Comparison of ENCODE assay signal across 20 cellular contexts in the genomic region with DNA sequence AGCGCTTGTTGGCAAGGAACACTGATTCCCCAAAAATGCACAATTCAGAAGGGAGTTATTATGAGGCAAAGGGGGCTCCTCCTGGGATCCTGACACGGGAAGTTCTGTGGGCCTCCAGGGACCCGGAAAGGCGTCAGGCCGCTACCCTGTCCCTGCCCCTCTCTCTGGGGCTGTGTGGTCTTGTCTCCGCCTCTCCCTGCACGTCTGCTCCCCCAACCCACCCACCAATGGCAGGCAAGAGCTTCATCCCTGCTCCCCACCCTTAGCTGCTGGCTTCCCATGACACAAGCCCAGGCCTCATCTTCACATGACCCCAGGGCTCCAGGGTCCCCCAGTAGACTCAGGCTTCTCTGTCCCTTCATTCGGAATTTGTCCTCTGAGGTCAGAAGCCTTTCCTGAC. TPM values are rescaled to one million over a fixed set of nuclear protein-coding genes. Genes with fewer than 3 reads are reported as not detected.
A peak's percentile ranks its signal among the peaks of the same experiment; 100 is the strongest.
DNase-seq lines count a peak whose midpoint lies in the region; ATAC-seq, FAIRE-seq and TF ChIP-seq lines count a peak whose summit lies in the region.
"Had no signal": no experiment of that assay in that cellular context is flagged by ENCODE, and none has a peak within 500 bp of the region (broad histone marks: within the 10 kb centered on the region; RNA-seq: fewer than 3 reads in every experiment).

No MANE protein-coding gene starts in this region.

- no peak overlapping the region for H4K8ac ChIP-seq in IMR-90 (ENCODE audit: low read depth in 2 of 2, low read length in 2 of 2)
- H4K8ac ChIP-seq in H1 (ENCODE audit: extremely low read depth, insufficient read depth, low read length): no peak overlapping the region
- H4K8ac ChIP-seq in neuronal stem cell (ENCODE audit: low read depth, low read length): no peak overlapping the region

- H3K4me1 ChIP-seq in IMR-90 (ENCODE audit: control insufficient read depth, insufficient read depth, low read length): no peaks in the 10 kb centered on the region
- no peaks in the 10 kb centered on the region for H3K4me1 ChIP-seq in H1 (replicated peaks in 1 of 4; ENCODE audit: control insufficient read depth in 3 of 4, insufficient read depth in 4 of 4, low read length in 3 of 4)
- H3K4me1 ChIP-seq in neuronal stem cell (ENCODE audit: control insufficient read depth in 2 of 2, insufficient read depth in 1 of 2, low read depth in 1 of 2, low read length in 2 of 2): no peaks in the 10 kb centered on the region
- no peaks in the 10 kb centered on the region for H3K4me1 ChIP-seq in endodermal cell (ENCODE audit: control insufficient read depth, insufficient read depth, low read length)
- H3K4me1 ChIP-seq: BE2C, HAP-1 had no signal

- TF ChIP-seq POLR2A in IMR-90 (IDR thresholded peaks at IDR 0.05; ENCODE audit: low read depth, low read length) (no peak), H1 (IDR thresholded peaks at IDR 0.05; ENCODE audit: control extremely low read depth in 1 of 2, low read depth in 2 of 2, low read length in 2 of 2) (no peak)

- H2BK120ac ChIP-seq in IMR-90 (ENCODE audit: low read depth, low read length) (no peak overlapping the region), H1 (replicated peaks; ENCODE audit: low read depth, low read length) (no peak overlapping the region), neuronal stem cell (ENCODE audit: low read depth, low read length) (no peak overlapping the region)

- no peaks in the 10 kb centered on the region for H3K36me3 Mint-ChIP-seq in activated naive CD8-positive, alpha-beta T cell treated with anti-CD3 and anti-CD28 coated beads for 36 hours
- H3K36me3 Mint-ChIP-seq in endodermal cell (ENCODE audit: low read depth): no peaks in the 10 kb centered on the region
- H3K36me3 Mint-ChIP-seq: CD4-positive, CD25-positive, alpha-beta regulatory T cell had no signal

- dilution Hi-C loops in IMR-90 (cut with HindIII; ENCODE audit: low sequenced_read_pairs, unreplicated experiment): no loop called here

- no peak overlapping the region for H3K4me3 ChIP-seq in IMR-90 (ENCODE audit: insufficient read depth, low read depth, low read length)
- H3K4me3 ChIP-seq in H1 (ENCODE audit: extremely low read depth in 1 of 4, insufficient read depth in 2 of 4, low read depth in 3 of 4, low read length in 4 of 4): no peak overlapping the region
- no peak overlapping the region for H3K4me3 ChIP-seq in neuronal stem cell (ENCODE audit: low read length in 2 of 2)
- no peak overlapping the region for H3K4me3 ChIP-seq in endodermal cell (ENCODE audit: low read length)
- H3K4me3 ChIP-seq: HAP-1, K562 had no signal

- no peak overlapping the region for H3K56ac ChIP-seq in IMR-90 (ENCODE audit: extremely low read depth, insufficient read depth, low read length)
- H3K56ac ChIP-seq in H1 (replicated peaks; ENCODE audit: insufficient read length, low read depth, low read length): no peak overlapping the region

- no peak for FAIRE-seq in H1 (lab: Jason Lieb, UNC)
- FAIRE-seq: A204.1, G401.6, GM12892, K562 had no signal

- peaks cover 6% of the 10 kb centered on the region for H3K27me3 Mint-ChIP-seq in activated naive CD8-positive, alpha-beta T cell treated with anti-CD3 and anti-CD28 coated beads for 36 hours
- peaks cover 2% of the 10 kb centered on the region for H3K27me3 Mint-ChIP-seq in endodermal cell (ENCODE audit: insufficient read depth)

- H3K4ac ChIP-seq in IMR-90 (ENCODE audit: low read depth, low read length): no peak overlapping the region
- H3K4ac ChIP-seq in H1 (replicated peaks; ENCODE audit: insufficient read length, low read depth, low read length): no peak overlapping the region
- no peak overlapping the region for H3K4ac ChIP-seq in neuronal stem cell (ENCODE audit: low read length)

- H2BK15ac ChIP-seq in IMR-90 (ENCODE audit: low read depth, low read length) (no peak overlapping the region), H1 (ENCODE audit: low read length) (no peak overlapping the region), neuronal stem cell (ENCODE audit: low read length) (peak overlapping the region; percentile 4)

- H3K9me3 ChIP-seq in IMR-90 (ENCODE audit: control insufficient read depth, insufficient read depth, low read length) (no peaks in the 10 kb centered on the region), H1 (ENCODE audit: insufficient read depth in 2 of 2, low read depth in 1 of 2, low read length in 1 of 2) (peaks cover 0 to 5% of the 10 kb centered on the region in 2 experiments; a peak in 2 of 4 replicates), neuronal stem cell (replicated peaks in 1 of 2; ENCODE audit: control insufficient read depth in 2 of 2, insufficient read depth in 1 of 2, low read depth in 1 of 2, low read length in 2 of 2) (no peaks in the 10 kb centered on the region), endodermal cell (ENCODE audit: control insufficient read depth, low read length) (peaks cover 10% of the 10 kb centered on the region)
- H3K9me3 ChIP-seq: BE2C had no signal

- H3K27me3 ChIP-seq in IMR-90 (ENCODE audit: control insufficient read depth, insufficient read depth, low read length) (no peaks in the 10 kb centered on the region; the same call in 1 of the 2 replicates), H1 (replicated peaks in 1 of 4; ENCODE audit: control insufficient read depth in 3 of 4, extremely low read depth in 1 of 4, insufficient read depth in 3 of 4, low read length in 3 of 4) (no peaks in the 10 kb centered on the region), neuronal stem cell (ENCODE audit: control insufficient read depth in 3 of 3, insufficient read depth in 3 of 3, low read depth in 1 of 3, low read length in 3 of 3) (peaks cover 0 to 10% (median 0%) of the 10 kb centered on the region in 3 experiments), endodermal cell (ENCODE audit: control insufficient read depth, insufficient read depth, low read length, poor library complexity, severe bottlenecking) (no peaks in the 10 kb centered on the region)

- H3K9me1 ChIP-seq in IMR-90 (ENCODE audit: insufficient read depth, low read length): no peaks in the 10 kb centered on the region

- no peak overlapping the region for H3K4me2 ChIP-seq in IMR-90 (ENCODE audit: low read depth, low read length)
- no peak overlapping the region for H3K4me2 ChIP-seq in H1 (ENCODE audit: insufficient read depth in 1 of 2, low read depth in 2 of 2, low read length in 2 of 2)
- no peak overlapping the region for H3K4me2 ChIP-seq in neuronal stem cell (ENCODE audit: insufficient read depth, low read length, poor library complexity, severe bottlenecking)

- ATAC-seq in IMR-90 (ENCODE audit: low read depth): no peak
- ATAC-seq in left cardiac atrium: peak in 1 of 2 donors; percentile 65
- ATAC-seq: K562 had no signal

- H3K23ac ChIP-seq in IMR-90 (ENCODE audit: low read depth, low read length) (no peak overlapping the region), H1 (ENCODE audit: insufficient read length) (no peak overlapping the region), neuronal stem cell (ENCODE audit: low read depth, low read length, poor library complexity) (no peak overlapping the region)

- H4K5ac ChIP-seq in IMR-90 (ENCODE audit: low read depth, low read length): no peak overlapping the region
- H4K5ac ChIP-seq in H1 (ENCODE audit: insufficient read length, low read depth, low read length): no peak overlapping the region

- H3K9ac ChIP-seq in IMR-90 (ENCODE audit: low read depth, low read length) (no peak overlapping the region), H1 (replicated peaks in 1 of 4; ENCODE audit: extremely low read depth in 1 of 4, low read depth in 3 of 4, low read length in 3 of 4) (no peak overlapping the region), neuronal stem cell (ENCODE audit: low read depth, low read length, poor library complexity) (no peak overlapping the region), endodermal cell (ENCODE audit: extremely low read depth, low read length, poor library complexity, severe bottlenecking) (no peak overlapping the region)

- intact Hi-C loops in IMR-90 (cut with micrococcal nuclease) (no loop called here), left cardiac atrium (cut with DNase I) (no loop called here)

- no peaks in the 10 kb centered on the region for H3K79me2 ChIP-seq in H1 (ENCODE audit: control insufficient read depth in 1 of 2, insufficient read depth in 2 of 2, low read length in 2 of 2)

- H3K14ac ChIP-seq in IMR-90 (replicated peaks; ENCODE audit: low read depth, low read length): no peak overlapping the region
- no peak overlapping the region for H3K14ac ChIP-seq in H1 (ENCODE audit: insufficient read length)
- H3K14ac ChIP-seq in neuronal stem cell (ENCODE audit: low read length): peak overlapping the region; percentile 78

- WGBS in IMR-90 (ENCODE audit: extremely low coverage in 2 of 2, insufficient read length in 1 of 2), 2 experiments: 60% methylated on average over 2 of the region's 8 CpGs; no CpG with 5 or more reads in 1 of the 2 experiments
- 89% methylated on average over 8 of the region's 8 CpGs; no CpG with 5 or more reads in 1 of the 2 experiments for WGBS in H1 (ENCODE audit: extremely low coverage in 1 of 2, insufficient coverage in 1 of 2, insufficient read length in 1 of 2, insufficient replicate concordance in 2 of 2, low coverage in 1 of 2, low lambda C conversion rate in 2 of 2, missing lambda C conversion rate in 1 of 2), 2 experiments
- no CpG with 5 or more reads among the region's 8 CpGs for WGBS in neuronal stem cell (ENCODE audit: extremely low coverage in 2 of 2, insufficient read length in 2 of 2, insufficient replicate concordance in 1 of 2), 2 donors
- 91 to 96% methylated on average over 4 to 8 of the region's 8 CpGs for WGBS in endodermal cell (ENCODE audit: insufficient coverage in 1 of 2, insufficient read length in 1 of 2), 2 experiments

- BruUV-seq in IMR-90 (replicated peaks; lab: Mats Ljungman, UMichigan): no TSS peak

- no peak for DNase-seq in IMR-90
- no peak for DNase-seq in H1 (ENCODE audit: low read depth in 1 of 2, low spot score in 2 of 2)
- DNase-seq in left cardiac atrium: peak; percentile 33
- DNase-seq in neuronal stem cell (ENCODE audit: low spot score): no peak
- no peak for DNase-seq in activated naive CD8-positive, alpha-beta T cell treated with anti-CD3 and anti-CD28 coated beads for 36 hours
- DNase-seq in activated CD8-positive, alpha-beta memory T cell treated with anti-CD3 and anti-CD28 coated beads, Interleukin-2, amount 50 U/mL, for 48 hours: no peak
- no peak for DNase-seq in DMS153 treated with DMSO at 0.1 percent for 48 hours (lab: John Stamatoyannopoulos, UW; ENCODE audit: unreplicated experiment)
- no peak for DNase-seq in endodermal cell
- DNase-seq: ACHN; BE2C; C1 segment of cervical spinal cord; CD4-positive, CD25-positive, alpha-beta regulatory T cell; CD8-positive, alpha-beta memory T cell; COR-L47; DMS 273 treated with DMSO at 0.1 percent for 48 hours had no signal

- no peak overlapping the region for H4K91ac ChIP-seq in IMR-90 (ENCODE audit: insufficient read depth, low read depth, low read length)
- H4K91ac ChIP-seq in H1 (replicated peaks; ENCODE audit: insufficient read length, low read length): no peak overlapping the region
- no peak overlapping the region for H4K91ac ChIP-seq in neuronal stem cell (ENCODE audit: low read depth, low read length, poor library complexity)

- H3K18ac ChIP-seq in IMR-90 (ENCODE audit: low read depth, low read length) (no peak overlapping the region), H1 (ENCODE audit: extremely low read depth, low read length) (no peak overlapping the region), neuronal stem cell (ENCODE audit: low read length) (peak overlapping the region; percentile 44)

- no peak for TF ChIP-seq RAD21 in IMR-90 (IDR thresholded peaks at IDR 0.05; ENCODE audit: low read length)
- TF ChIP-seq RAD21 in H1 (IDR thresholded peaks at IDR 0.05 in 1 of 2, conservative IDR thresholded peaks at IDR 0.05 in 1 of 2; ENCODE audit: low read depth in 2 of 2, low read length in 2 of 2): no peak

- H3K27ac ChIP-seq in IMR-90 (ENCODE audit: insufficient read depth, low read length) (no peak overlapping the region), H1 (ENCODE audit: low read depth, low read length) (no peak overlapping the region), neuronal stem cell (replicated peaks; ENCODE audit: low read length) (no peak overlapping the region), endodermal cell (ENCODE audit: low read depth, low read length) (no peak overlapping the region)

- no peak overlapping the region for H3K4me3 Mint-ChIP-seq in activated naive CD8-positive, alpha-beta T cell treated with anti-CD3 and anti-CD28 coated beads for 36 hours
- no peak overlapping the region for H3K4me3 Mint-ChIP-seq in endodermal cell
- H3K4me3 Mint-ChIP-seq: CD4-positive, CD25-positive, alpha-beta regulatory T cell; CD8-positive, alpha-beta memory T cell had no signal

- in situ Hi-C loops in IMR-90 (cut with MboI; ENCODE audit: low sequenced_read_pairs): no loop called here

- H3K36me3 ChIP-seq in IMR-90 (ENCODE audit: control insufficient read depth, insufficient read depth, low read length): no peaks in the 10 kb centered on the region
- no peaks in the 10 kb centered on the region for H3K36me3 ChIP-seq in H1 (ENCODE audit: control insufficient read depth in 2 of 4, insufficient read depth in 4 of 4, low read length in 3 of 4)
- no peaks in the 10 kb centered on the region for H3K36me3 ChIP-seq in neuronal stem cell (replicated peaks in 1 of 2; ENCODE audit: control insufficient read depth in 2 of 2, insufficient read depth in 2 of 2, low read length in 2 of 2)
- no peaks in the 10 kb centered on the region for H3K36me3 ChIP-seq in endodermal cell (ENCODE audit: control insufficient read depth, insufficient read depth, low read length)
- H3K36me3 ChIP-seq: BE2C, HAP-1 had no signal

- no peak overlapping the region for H2BK5ac ChIP-seq in IMR-90 (ENCODE audit: low read depth, low read length, poor library complexity, severe bottlenecking)
- H2BK5ac ChIP-seq in H1 (ENCODE audit: low read depth, low read length): no peak overlapping the region
- no peak overlapping the region for H2BK5ac ChIP-seq in neuronal stem cell (ENCODE audit: low read length)

- H3K4me1 Mint-ChIP-seq in activated naive CD8-positive, alpha-beta T cell treated with anti-CD3 and anti-CD28 coated beads for 36 hours: no peaks in the 10 kb centered on the region
- H3K4me1 Mint-ChIP-seq in endodermal cell: no peaks in the 10 kb centered on the region
- H3K4me1 Mint-ChIP-seq: CD4-positive, CD25-positive, alpha-beta regulatory T cell; CD8-positive, alpha-beta memory T cell had no signal

- POLR2A ChIA-PET in IMR-90 (lab: Charles Lee; ENCODE audit: unreplicated experiment): no interaction called here
- POLR2A ChIA-PET in H1 (lab: Charles Lee; ENCODE audit: partially characterized antibody): no interaction called here

- TF ChIP-seq CTCF in IMR-90 (conservative IDR thresholded peaks at IDR 0.05; ENCODE audit: low read depth, low read length): no peak
- TF ChIP-seq CTCF in H1 (IDR thresholded peaks at IDR 0.05; ENCODE audit: control extremely low read depth in 1 of 3, insufficient read depth in 1 of 3, low read depth in 1 of 3, low read length in 3 of 3): no peak
- no peak for TF ChIP-seq CTCF in endodermal cell (conservative IDR thresholded peaks at IDR 0.05)

- H2BK20ac ChIP-seq in IMR-90 (ENCODE audit: low read depth, low read length): no peak overlapping the region
- H2BK20ac ChIP-seq in H1 (ENCODE audit: low read length): no peak overlapping the region

- peaks cover 2% of the 10 kb centered on the region for H3K9me3 Mint-ChIP-seq in activated naive CD8-positive, alpha-beta T cell treated with anti-CD3 and anti-CD28 coated beads for 36 hours
- H3K9me3 Mint-ChIP-seq in endodermal cell: peaks cover 8% of the 10 kb centered on the region

- no peaks in the 10 kb centered on the region for H3K79me1 ChIP-seq in IMR-90 (ENCODE audit: low read depth in 1 of 2, low read length in 2 of 2)
- H3K79me1 ChIP-seq in H1 (ENCODE audit: low read depth, low read length): no peaks in the 10 kb centered on the region
- no peaks in the 10 kb centered on the region for H3K79me1 ChIP-seq in neuronal stem cell (ENCODE audit: low read depth, low read length)

- H4K20me1 ChIP-seq in IMR-90 (ENCODE audit: insufficient read depth, low read length): no peaks in the 10 kb centered on the region
- no peaks in the 10 kb centered on the region for H4K20me1 ChIP-seq in H1 (replicated peaks in 1 of 2; ENCODE audit: control insufficient read depth in 1 of 2, insufficient read depth in 2 of 2, low read length in 2 of 2)

- no peak overlapping the region for H2BK12ac ChIP-seq in H1 (ENCODE audit: low read depth, low read length)
- H2BK12ac ChIP-seq in neuronal stem cell (ENCODE audit: low read length): peak overlapping the region; percentile 5

- H2AFZ ChIP-seq in IMR-90 (replicated peaks; ENCODE audit: low read length, poor library complexity) (no peak overlapping the region), H1 (ENCODE audit: low read length) (peak overlapping the region; percentile 44; the same call in 1 of the 2 replicates), neuronal stem cell (ENCODE audit: low read length) (no peak overlapping the region)

- H2AK9ac ChIP-seq in IMR-90 (replicated peaks; ENCODE audit: low read depth, low read length, poor library complexity): peak overlapping the region; percentile 42

- no peak overlapping the region for H3K27ac Mint-ChIP-seq in activated naive CD8-positive, alpha-beta T cell treated with anti-CD3 and anti-CD28 coated beads for 36 hours
- no peak overlapping the region for H3K27ac Mint-ChIP-seq in endodermal cell
- H3K27ac Mint-ChIP-seq: CD4-positive, CD25-positive, alpha-beta regulatory T cell; CD8-positive, alpha-beta memory T cell had no signal

- no peak for TF ChIP-seq EP300 in H1 (IDR thresholded peaks at IDR 0.05; ENCODE audit: borderline replicate concordance in 1 of 2, low read depth in 2 of 2, low read length in 2 of 2)

- H3K23me2 ChIP-seq in H1 (ENCODE audit: low read depth, low read length): no peaks in the 10 kb centered on the region

- CTCF ChIA-PET in IMR-90 (lab: Yijun Ruan, JAX): interaction anchor here (0.7 to 0.9 kb wide), 2 partner anchors 9 to 73 kb away, joined by 3 to 6 read pairs; no protein-coding TSS in a partner anchor
- CTCF ChIA-PET in H1 (lab: Charles Lee; ENCODE audit: partially characterized antibody): interaction anchor here (1.0 to 2.3 kb wide), 3 partner anchors 10 to 12 kb away, joined by 3 to 9 read pairs (median 5); no protein-coding TSS in a partner anchor

- H2AK5ac ChIP-seq in IMR-90 (ENCODE audit: low read depth, low read length): no peak overlapping the region
- H2AK5ac ChIP-seq in H1 (ENCODE audit: low read depth, low read length): no peak overlapping the region
- no peak overlapping the region for H2AK5ac ChIP-seq in neuronal stem cell (ENCODE audit: low read depth, low read length)

RNA-seq across cellular contexts. Expression of a gene that starts 31.0 kb away (rescaled TPM):
- total RNA-seq in IMR-90 (2012; rRNA removed) (not detected in 2 replicates), left cardiac atrium (10 to 100 TPM; 53.0 to 60.9 TPM), endodermal cell (not detected)
- polyA plus RNA-seq in IMR-90 (2012; rRNA removed) (not detected in 2 replicates), H1 (2011; rRNA removed) (0.14 TPM in 2 replicates)
- polyA plus RNA-seq in IMR-90 (2012; cell fraction: cytosol; rRNA removed): not detected in 2 replicates
- polyA plus RNA-seq in IMR-90 (2012; cell fraction: nucleus; rRNA removed; ENCODE audit: low replicate concordance): not detected in 2 replicates
- total RNA-seq in H1 (2021; fragmentation: NEBNext Ultra II Directional; extraction: Animal tissue kit (Norgen Biotek cat#: 25700)): 0.17 and 0.48 TPM in 2 replicates
- polyA plus RNA-seq in H1 (2011; cell fraction: cytosol; rRNA removed): 0.09 TPM
- polyA plus RNA-seq in H1 (2011; cell fraction: nucleus; rRNA removed): 0.19 TPM
- 0.05 to 0.12 TPM (median 0.05 TPM) in 3 of 4 replicates, not detected in the other for polyA plus RNA-seq in H1 (2012, experiment 1 of 2)
- 0.05 TPM for polyA plus RNA-seq in H1 (2012, experiment 2 of 2)
- 0.18 TPM for polyA plus RNA-seq in H1 (2013, experiment 1 of 2)
- polyA plus RNA-seq in H1 (2013, experiment 2 of 2): 0.18 TPM
- polyA minus RNA-seq in H1 (2011; rRNA and poly(A)+ RNA removed): 0.07 TPM in 1 of 2 replicates, not detected in the other
- 0.37 TPM for polyA minus RNA-seq in H1 (2011; cell fraction: cytosol; rRNA and poly(A)+ RNA removed)
- 0.30 TPM for polyA minus RNA-seq in H1 (2011; cell fraction: nucleus; rRNA and poly(A)+ RNA removed)
- 0.06 TPM for polyA plus RNA-seq in neuronal stem cell (2013, experiment 1 of 2)
- 0.03 TPM for polyA plus RNA-seq in neuronal stem cell (2013, experiment 2 of 2)
- total RNA-seq in activated naive CD8-positive, alpha-beta T cell treated with anti-CD3 and anti-CD28 coated beads for 36 hours: under 1 TPM in 1 of 2 experiments, not detected in 1; 0.14 TPM
- 0.11 TPM for polyA plus RNA-seq in endodermal cell (2013, experiment 1 of 2)
- not detected for polyA plus RNA-seq in endodermal cell (2013, experiment 2 of 2)
- polyA plus RNA-seq: CD4-positive, CD25-positive, alpha-beta regulatory T cell; CD8-positive, alpha-beta memory T cell had no signal

Comparison
In these comparisons a context has a peak if more than half of its experiments do, and no peak if none do; other contexts are left out.
1. RNA of a gene that starts 31.0 kb away (total RNA-seq): 53.0 to 60.9 TPM in left cardiac atrium; 0.17 to 0.48 TPM in H1, 0.14 TPM in activated naive CD8-positive, alpha-beta T cell treated with anti-CD3 and anti-CD28 coated beads for 36 hours, not detected in endodermal cell and not detected in IMR-90; every median in the first group is over 10 times any median in the second.